In genomic region chr14:74301594-74302159, GRCh38 we compare ENCODE assay signal across 8 cellular contexts. TPM values are rescaled to one million over a fixed set of nuclear protein-coding genes. Genes with fewer than 3 reads are reported as not detected.
A peak's percentile ranks its signal among the peaks of the same experiment; 100 is the strongest.
DNase-seq lines count a peak whose midpoint lies in the region; ATAC-seq and TF ChIP-seq lines count a peak whose summit lies in the region.

No MANE protein-coding gene starts in this region.

- no TSS peak for BruUV-seq in MCF 10A (replicated peaks; lab: Mats Ljungman, UMichigan)

- H3K4me1 Mint-ChIP-seq in MCF 10A (ENCODE audit: insufficient read depth, unreplicated experiment): peaks cover 11% of the 10 kb centered on the region

- H3K4me1 ChIP-seq in cardiac muscle cell (ENCODE audit: low read depth): no peaks in the 10 kb centered on the region
- peaks cover 14% of the 10 kb centered on the region for H3K4me1 ChIP-seq in mesodermal cell (ENCODE audit: control insufficient read depth, insufficient read depth, low read length, poor library complexity, severe bottlenecking)
- no peaks in the 10 kb centered on the region for H3K4me1 ChIP-seq in urinary bladder (ENCODE audit: insufficient read depth)

- no peaks in the 10 kb centered on the region for H3K9me3 Mint-ChIP-seq in MCF 10A (ENCODE audit: unreplicated experiment)

- no peak for DNase-seq in cardiac muscle cell (ENCODE audit: low read depth in 1 of 2, low spot score in 1 of 2)
- DNase-seq in left ventricle myocardium superior: no peak
- no peak for DNase-seq in MCF 10A (ENCODE audit: unreplicated experiment)
- no peak for DNase-seq in AML-193 (lab: John Stamatoyannopoulos, UW)

- H3K27ac Mint-ChIP-seq in MCF 10A (ENCODE audit: low read depth, unreplicated experiment): peak overlapping the region; percentile 81

- intact Hi-C loops in left ventricle myocardium superior (cut with micrococcal nuclease) (no loop called here), MCF 10A (cut with micrococcal nuclease) (no loop called here)

- ATAC-seq in left ventricle myocardium superior (no peak), GM21529 (IDR thresholded peaks at IDR 0.05; ENCODE audit: unreplicated experiment) (no peak), GM18520 (IDR thresholded peaks at IDR 0.05; ENCODE audit: unreplicated experiment) (no peak)

- H3K4me3 ChIP-seq in cardiac muscle cell (peak overlapping the region; percentile 97), mesodermal cell (ENCODE audit: extremely low read depth, insufficient read depth, low read length, poor library complexity, severe bottlenecking) (peak overlapping the region; percentile 71), urinary bladder (ENCODE audit: low read depth, low read length) (peak overlapping the region; percentile 89)

- no peak for TF ChIP-seq CTCF in cardiac muscle cell (IDR thresholded peaks at IDR 0.05; ENCODE audit: low read depth, low read length)
- TF ChIP-seq CTCF in MCF 10A (IDR thresholded peaks at IDR 0.05; ENCODE audit: unreplicated experiment): no peak

- H3K36me3 ChIP-seq in cardiac muscle cell (peaks cover 17% of the 10 kb centered on the region), mesodermal cell (ENCODE audit: control insufficient read depth, insufficient read depth, low read length) (peaks cover 33% of the 10 kb centered on the region), urinary bladder (ENCODE audit: insufficient read depth) (peaks cover 5% of the 10 kb centered on the region)

- H3K36me3 Mint-ChIP-seq in MCF 10A (ENCODE audit: insufficient read depth, unreplicated experiment): peaks cover 15% of the 10 kb centered on the region

- POLR2A ChIA-PET in MCF 10A (lab: Yijun Ruan, JAX): interaction anchor here (0.7 to 3.1 kb wide), 3 partner anchors 49 to 703 kb away, joined by 3 to 12 read pairs (median 3); partner anchors contain the start of genes ISCA2 and NPC2

- no peaks in the 10 kb centered on the region for H3K9me3 ChIP-seq in cardiac muscle cell (ENCODE audit: low read depth)
- no peaks in the 10 kb centered on the region for H3K9me3 ChIP-seq in mesodermal cell (ENCODE audit: control insufficient read depth, low read length)

- CTCF ChIA-PET in MCF 10A (lab: Yijun Ruan, JAX): interaction anchor here (0.7 kb wide), 2 partner anchors 26 to 1884 kb away, joined by 3 read pairs; no protein-coding TSS in a partner anchor

- H3K27ac ChIP-seq in cardiac muscle cell (peak overlapping the region; percentile 92), mesodermal cell (ENCODE audit: low read depth, low read length, severe bottlenecking) (peak overlapping the region; percentile 71), urinary bladder (ENCODE audit: low read depth) (no peak overlapping the region)

- 22 to 30% methylated on average over 17 to 18 of the region's 22 CpGs for WGBS in mesodermal cell (ENCODE audit: insufficient coverage in 2 of 2), 2 experiments
- 16% methylated on average over 22 of the region's 22 CpGs for whole genome bisulfite sequencing in urinary bladder

- peak overlapping the region; percentile 99 for H3K4me3 Mint-ChIP-seq in MCF 10A (ENCODE audit: unreplicated experiment)

- H3K27me3 Mint-ChIP-seq in MCF 10A (ENCODE audit: insufficient read depth, unreplicated experiment): no peaks in the 10 kb centered on the region

- no peaks in the 10 kb centered on the region for H3K27me3 ChIP-seq in cardiac muscle cell

RNA-seq across cellular contexts. Expression of gene ABCD4, which starts 1.1 kb away (rescaled TPM):
- total RNA-seq in cardiac muscle cell: 62.6 and 98.7 TPM in 2 replicates
- 121 and 125 TPM in 2 replicates for polyA plus RNA-seq in cardiac muscle cell
- 25.2 TPM for total RNA-seq in left ventricle myocardium superior
- total RNA-seq in MCF 10A (2022): 26.6 and 30.8 TPM in 2 replicates
- polyA plus RNA-seq in mesodermal cell (2013, experiment 1 of 2): 85.6 TPM
- polyA plus RNA-seq in mesodermal cell (2013, experiment 2 of 2): 66.8 TPM
- 30.6 TPM for total RNA-seq in urinary bladder
- 36.0 TPM for polyA plus RNA-seq in urinary bladder

RNA-seq across cellular contexts. Expression of gene VRTN, which starts 46.6 kb away (rescaled TPM):
- total RNA-seq in cardiac muscle cell (0.39 and 2.7 TPM in 2 replicates), left ventricle myocardium superior (not detected), MCF 10A (2022) (not detected in 2 replicates), urinary bladder (not detected)
- polyA plus RNA-seq in cardiac muscle cell (1.3 and 3.0 TPM in 2 replicates), urinary bladder (not detected)
- 2.6 TPM for polyA plus RNA-seq in mesodermal cell (2013, experiment 1 of 2)
- polyA plus RNA-seq in mesodermal cell (2013, experiment 2 of 2): 1.9 TPM
